ENCODE assay signal across 12 cellular contexts in genomic region chr20:57047281-57048026, GRCh38.
DNase-seq lines count a peak whose midpoint lies in the region; ATAC-seq, FAIRE-seq and TF ChIP-seq lines count a peak whose summit lies in the region.
"Had no signal": no experiment of that assay in that cellular context is flagged by ENCODE, and none has a peak within 500 bp of the region (broad histone marks: within the 10 kb centered on the region; RNA-seq: fewer than 3 reads in every experiment).

No MANE protein-coding gene starts in this region.

- peak overlapping the region; percentile 91 for H3K4me2 ChIP-seq in A549

- H3K4me1 ChIP-seq in A549 (peaks cover 22% of the 10 kb centered on the region), HEK293 (ENCODE audit: control insufficient read depth, insufficient read depth, low read length) (no peaks in the 10 kb centered on the region; the same call in 1 of the 2 replicates)

- no peaks in the 10 kb centered on the region for H3K4me1 Mint-ChIP-seq in effector memory CD8-positive, alpha-beta T cell (ENCODE audit: low read depth in 2 of 2)

- H3K27ac Mint-ChIP-seq in effector memory CD8-positive, alpha-beta T cell: no peak overlapping the region

- CTCF ChIA-PET in A549 (lab: Yijun Ruan, JAX) (interaction anchor here (1.0 to 2.7 kb wide), 13 partner anchors 10 to 506 kb away, joined by 3 to 27 read pairs (median 4); partner anchors contain the start of gene TFAP2C), HEK293 (lab: Yijun Ruan, JAX) (interaction anchor here (1.1 kb wide), 1 partner anchor 53 kb away, joined by 5 read pairs; no protein-coding TSS in a partner anchor), RWPE1 (lab: Yijun Ruan, JAX) (interaction anchor here (0.6 to 1.9 kb wide), 6 partner anchors 15 to 74 kb away, joined by 4 to 6 read pairs (median 4); no protein-coding TSS in a partner anchor)

- peaks cover 0 to 32% of the 10 kb centered on the region in 2 donors for H3K27me3 Mint-ChIP-seq in effector memory CD8-positive, alpha-beta T cell

- ATAC-seq in A549: peak; percentile 83 to 89
- no peak for ATAC-seq in effector memory CD8-positive, alpha-beta T cell (replicated peaks)
- no peak for ATAC-seq in HG02610 (IDR thresholded peaks at IDR 0.05; ENCODE audit: unreplicated experiment)
- ATAC-seq in GM18498 (IDR thresholded peaks at IDR 0.05; ENCODE audit: unreplicated experiment): no peak

- no peak for TF ChIP-seq EP300 in A549 (IDR thresholded peaks at IDR 0.05)

- H3K4me3 ChIP-seq in A549: peak overlapping the region; percentile 27; the same call in 2 of the 3 replicates
- H3K4me3 ChIP-seq in HEK293 (ENCODE audit: low read depth, low read length): no peak overlapping the region
- H3K4me3 ChIP-seq: ovary, thoracic aorta had no signal

- TF ChIP-seq CTCF in A549 (IDR thresholded peaks at IDR 0.05) (peak; percentile 35), HEK293 (tag by site-specific recombination; IDR thresholded peaks at IDR 0.05) (peak; percentile 19; the same call in 1 of the 2 replicates), RWPE1 (conservative IDR thresholded peaks at IDR 0.05; ENCODE audit: low read depth) (0 out of 2 replicates have a peak, but pooled peaks have one; percentile 24)

- H3K36me3 ChIP-seq in HEK293 (ENCODE audit: control insufficient read depth in 2 of 2, insufficient read depth in 1 of 2, low read length in 2 of 2): no peaks in the 10 kb centered on the region
- H3K36me3 ChIP-seq: ovary, thoracic aorta had no signal

- H3K27ac ChIP-seq in A549: peak overlapping the region; percentile 61 to 74
- H3K27ac ChIP-seq in HEK293 (ENCODE audit: extremely low read depth, low read depth, low read length): no peak overlapping the region
- H3K27ac ChIP-seq in RWPE1: no peak overlapping the region
- H3K27ac ChIP-seq: ovary, thoracic aorta had no signal

- peak; percentile 40 to 42; a peak in 4 of 5 replicates for TF ChIP-seq RAD21 in A549 (conservative IDR thresholded peaks at IDR 0.05 in 1 of 2, IDR thresholded peaks at IDR 0.05 in 1 of 2)

- H3K4me3 Mint-ChIP-seq in effector memory CD8-positive, alpha-beta T cell: no peak overlapping the region

- H3K9me3 Mint-ChIP-seq in effector memory CD8-positive, alpha-beta T cell: no peaks in the 10 kb centered on the region

- 14% methylated on average over 20 of the region's 20 CpGs for WGBS in A549 (ENCODE audit: missing lambda C conversion rate)

- no peak for TF ChIP-seq POLR2A in A549 (IDR thresholded peaks at IDR 0.05; ENCODE audit: low read length)

- no peaks in the 10 kb centered on the region for H3K36me3 Mint-ChIP-seq in effector memory CD8-positive, alpha-beta T cell (ENCODE audit: insufficient read depth)

- POLR2A ChIA-PET in A549 (lab: Yijun Ruan, JAX): no interaction called here
- POLR2A ChIA-PET in HEK293 (lab: Yijun Ruan, JAX): no interaction called here
- POLR2A ChIA-PET in RWPE1 (lab: Yijun Ruan, JAX; ENCODE audit: low non-redundant PET): no interaction called here

- no peak for FAIRE-seq in A549 (lab: Jason Lieb, UNC)

- no peaks in the 10 kb centered on the region for H3K9me3 ChIP-seq in A549
- H3K9me3 ChIP-seq in HEK293 (ENCODE audit: control insufficient read depth, insufficient read depth, low read depth, low read length): no peaks in the 10 kb centered on the region
- H3K9me3 ChIP-seq: ovary, thoracic aorta had no signal

- peak; percentile 59 to 86 for DNase-seq in A549 (ENCODE audit: low read depth in 1 of 2, low spot score in 1 of 2)
- peak; percentile 57 for DNase-seq in RWPE1 (ENCODE audit: low spot score)
- peak; percentile 82 for DNase-seq in islet precursor cell
- DNase-seq in CD1c-positive myeloid dendritic cell (ENCODE audit: extremely low spot score): no peak
- no peak for DNase-seq in effector memory CD8-positive, alpha-beta T cell
- DNase-seq: kidney glomerular epithelial cell, NCI-H2171 treated with DMSO at 0.1 percent for 48 hours, ovary had no signal

TF ChIP-seq in A549, 52 proteins besides CTCF, POLR2A, EP300 and RAD21:
- TF ChIP-seq MAFK (IDR thresholded peaks at IDR 0.05; ENCODE audit: partially characterized antibody): peak; percentile 69
- TF ChIP-seq SMC3 (IDR thresholded peaks at IDR 0.05): peak; percentile 55
- no peak for TF ChIP-seq TP53 (CRISPR knock-in tag; IDR thresholded peaks at IDR 0.05)
TF ChIP-seq in A549: peak in this region for 2.

TF ChIP-seq in HEK293, 187 proteins besides CTCF, POLR2A, EP300 and RAD21:
- TF ChIP-seq ZIC2 (tag by site-specific recombination; IDR thresholded peaks at IDR 0.05): peak; percentile 76
- 0 out of 2 replicates have a peak, but pooled peaks have one; percentile 19 for TF ChIP-seq ZNF341 (tag by site-specific recombination; IDR thresholded peaks at IDR 0.05; ENCODE audit: low read depth)
- peak; percentile 62; the same call in 1 of the 2 replicates for TF ChIP-seq ZNF423 (tag by site-specific recombination; IDR thresholded peaks at IDR 0.05)
- no peak for TF ChIP-seq ZNF518A (tag by site-specific recombination; conservative IDR thresholded peaks at IDR 0.05; ENCODE audit: low read depth)
- TF ChIP-seq GLIS1 (tag by site-specific recombination; IDR thresholded peaks at IDR 0.05): peak; percentile 38
TF ChIP-seq in HEK293: peak in this region for 4.

Comparison
In these comparisons a context has a peak if more than half of its experiments do, and no peak if none do; other contexts are left out.
1. ATAC-seq: peak in A549 (2 of 2); none in effector memory CD8-positive, alpha-beta T cell (single experiment), HG02610 (single experiment) and GM18498 (single experiment).
2. DNase-seq: peak in A549 (2 of 2), RWPE1 (single experiment) and islet precursor cell (single experiment); none in CD1c-positive myeloid dendritic cell (single experiment) and effector memory CD8-positive, alpha-beta T cell (0 of 3).
3. H3K27ac ChIP-seq: peak in A549 (2 of 2); none in HEK293 (single experiment) and RWPE1 (single experiment).
4. Of the 5 proteins assayed by ChIP-seq in both HEK293 and A549: peak only in HEK293: none; only in A549: none; in both: CTCF; in neither: 4.
5. Peak in every context shown above with its lines, with median percentiles within 50 percentile points of each other: CTCF ChIP-seq.